ENCODE assay signal across 24 cellular contexts in the genomic region with DNA sequence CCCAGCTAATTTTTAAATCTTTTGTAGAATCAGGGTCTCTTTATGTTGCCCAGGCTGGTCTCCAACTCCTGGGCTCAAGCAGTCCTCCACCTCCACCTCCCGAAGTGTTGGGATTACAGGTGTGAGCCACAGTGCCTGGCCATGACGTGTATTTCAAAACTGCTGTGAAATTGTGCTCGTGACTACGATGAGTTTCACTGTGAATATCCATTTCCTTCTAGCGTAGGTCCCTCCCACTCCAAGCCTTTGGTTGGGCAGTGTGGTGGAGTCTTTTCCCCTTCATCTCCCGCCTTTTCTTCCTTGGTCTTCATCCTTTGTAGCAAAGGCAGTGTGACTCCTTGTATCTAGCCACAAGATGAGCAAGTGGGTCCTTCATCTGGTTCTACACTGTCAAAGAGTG. TPM values are rescaled to one million over a fixed set of nuclear protein-coding genes. Genes with fewer than 3 reads are reported as not detected.
A peak's percentile ranks its signal among the peaks of the same experiment; 100 is the strongest.
DNase-seq lines count a peak whose midpoint lies in the region; ATAC-seq and TF ChIP-seq lines count a peak whose summit lies in the region.
"Had no signal": no experiment of that assay in that cellular context is flagged by ENCODE, and none has a peak within 500 bp of the region (broad histone marks: within the 10 kb centered on the region; RNA-seq: fewer than 3 reads in every experiment).

No MANE protein-coding gene starts in this region.

- no peak overlapping the region for H3K56ac ChIP-seq in H9 (ENCODE audit: insufficient read length, low read depth, low read length)

- no peak for DNase-seq in activated T-cell treated with anti-CD3 and anti-CD28 coated beads, Interleukin-2, amount 50 U/mL, for 72 hours
- DNase-seq in activated T-cell treated with anti-CD3 and anti-CD28 coated beads for 4 hours (no peak), H9 (no peak), nephron progenitor cell (no peak), Right ventricle myocardium superior (no peak), SHP77 treated with DMSO at 0.1 percent for 48 hours (lab: John Stamatoyannopoulos, UW) (no peak)
- no peak for DNase-seq in activated CD8-positive, alpha-beta T cell treated with anti-CD3 and anti-CD28 coated beads for 36 hours
- DNase-seq: AML-193; Caco-2; CD8-positive, alpha-beta T cell; GOT3; IMR-90; KG1; MG63; NCI-H1105 treated with DMSO at 0.1 percent for 48 hours; NCI-H146; NCI-H1930; NCI-H2107; NCI-H446; NCI-H524 treated with DMSO at 0.1 percent for 48 hours; PC-9 had no signal

- no peak overlapping the region for H4K8ac ChIP-seq in H9 (replicated peaks; ENCODE audit: insufficient read length, low read depth, low read length)

- no peaks in the 10 kb centered on the region for H3K27me3 ChIP-seq in H9 (ENCODE audit: insufficient read depth, low read length)
- H3K27me3 ChIP-seq: BLaER1 treated with 17β-estradiol and CSF1 and Interleukin-3, amounts not matched to agents 10 nM and 100 nM; MG63 had no signal

- peaks cover 1% of the 10 kb centered on the region; the same call in 1 of the 2 replicates for H3K79me2 ChIP-seq in H9 (ENCODE audit: insufficient read depth, low read length)

- H2AK5ac ChIP-seq in H9 (ENCODE audit: insufficient read length, low read length) = no peak overlapping the region

- H2BK120ac ChIP-seq in H9 (ENCODE audit: low read depth, low read length, poor library complexity, severe bottlenecking) = no peak overlapping the region

- no peaks in the 10 kb centered on the region for H3K27me3 Mint-ChIP-seq in activated T-cell treated with anti-CD3 and anti-CD28 coated beads, Interleukin-2, amount 50 U/mL, for 72 hours (ENCODE audit: low read depth)
- H3K27me3 Mint-ChIP-seq in H9 (ENCODE audit: low read depth) (no peaks in the 10 kb centered on the region), nephron progenitor cell (ENCODE audit: low read depth, poor library complexity) (no peaks in the 10 kb centered on the region)
- H3K27me3 Mint-ChIP-seq in activated CD8-positive, alpha-beta T cell treated with anti-CD3 and anti-CD28 coated beads for 36 hours = no peaks in the 10 kb centered on the region

- no peak overlapping the region for H3K18ac ChIP-seq in H9 (ENCODE audit: insufficient read length, low read depth, low read length)

- H3K23ac ChIP-seq in H9 (ENCODE audit: insufficient read length, low read depth, low read length) = no peak overlapping the region

- H3K36me3 Mint-ChIP-seq in activated T-cell treated with anti-CD3 and anti-CD28 coated beads, Interleukin-2, amount 50 U/mL, for 72 hours (ENCODE audit: insufficient read depth in 2 of 2) = peaks cover 2 to 16% of the 10 kb centered on the region in 2 donors
- peaks cover 15 to 48% (median 25%) of the 10 kb centered on the region in 3 experiments for H3K36me3 Mint-ChIP-seq in H9 (ENCODE audit: insufficient read depth in 1 of 3, low read depth in 3 of 3)
- peaks cover 23% of the 10 kb centered on the region for H3K36me3 Mint-ChIP-seq in activated CD8-positive, alpha-beta T cell treated with anti-CD3 and anti-CD28 coated beads for 36 hours (ENCODE audit: low read depth)
- H3K36me3 Mint-ChIP-seq in nephron progenitor cell (ENCODE audit: low read depth) = peaks cover 72% of the 10 kb centered on the region

- H3K4me1 ChIP-seq in H9 (ENCODE audit: insufficient read depth, low read length) = no peaks in the 10 kb centered on the region
- H3K4me1 ChIP-seq: A549; BLaER1 treated with 17β-estradiol and CSF1 and Interleukin-3, amounts not matched to agents 10 nM and 100 nM; Caco-2 had no signal

- no peak overlapping the region for H4K5ac ChIP-seq in H9 (ENCODE audit: insufficient read length, low read depth, low read length)

- peaks cover 10% of the 10 kb centered on the region for H3K4me1 Mint-ChIP-seq in activated T-cell treated with anti-CD3 and anti-CD28 coated beads, Interleukin-2, amount 50 U/mL, for 72 hours (ENCODE audit: low read depth)
- no peaks in the 10 kb centered on the region for H3K4me1 Mint-ChIP-seq in H9
- peaks cover 12% of the 10 kb centered on the region for H3K4me1 Mint-ChIP-seq in activated CD8-positive, alpha-beta T cell treated with anti-CD3 and anti-CD28 coated beads for 36 hours (ENCODE audit: low read depth)
- H3K4me1 Mint-ChIP-seq in nephron progenitor cell = no peaks in the 10 kb centered on the region

- H2BK5ac ChIP-seq in H9 (ENCODE audit: insufficient read length, low read length) = no peak overlapping the region

- H3K79me1 ChIP-seq in H9 (ENCODE audit: insufficient read depth, low read depth, low read length, poor library complexity, severe bottlenecking) = peaks cover 3% of the 10 kb centered on the region

- no peak overlapping the region for H2BK20ac ChIP-seq in H9 (ENCODE audit: low read depth, low read length, poor library complexity, severe bottlenecking)

- no peaks in the 10 kb centered on the region for H3K9me3 ChIP-seq in H9 (ENCODE audit: control insufficient read depth, low read depth, low read length)
- H3K9me3 ChIP-seq: A549, Caco-2, MG63 had no signal

- H3K9ac ChIP-seq in H9 (ENCODE audit: extremely low read depth, insufficient read length, low read length) = no peak overlapping the region
- H3K9ac ChIP-seq: BLaER1 treated with 17β-estradiol and CSF1 and Interleukin-3, amounts not matched to agents 10 nM and 100 nM had no signal

- no peak overlapping the region for H3T11ph ChIP-seq in H9 (ENCODE audit: low read length)

- peak overlapping the region; percentile 56 for H3K27ac Mint-ChIP-seq in activated T-cell treated with anti-CD3 and anti-CD28 coated beads, Interleukin-2, amount 50 U/mL, for 72 hours
- H3K27ac Mint-ChIP-seq in H9 (peak overlapping the region in 2 of 3 experiments; percentile 64 to 69; a peak in 2 of 7 replicates), nephron progenitor cell (peak overlapping the region; percentile 78)
- H3K27ac Mint-ChIP-seq in activated CD8-positive, alpha-beta T cell treated with anti-CD3 and anti-CD28 coated beads for 36 hours = peak overlapping the region; percentile 38
- H3K27ac Mint-ChIP-seq: CD8-positive, alpha-beta T cell had no signal

- POLR2A ChIA-PET in activated CD8-positive, alpha-beta T cell treated with anti-CD3 and anti-CD28 coated beads for 36 hours (lab: Charles Lee) = no interaction called here

- CTCF ChIA-PET in activated CD8-positive, alpha-beta T cell treated with anti-CD3 and anti-CD28 coated beads for 36 hours (lab: Charles Lee) = interaction anchor here (0.7 to 1.0 kb wide), 2 partner anchors 8 to 179 kb away, joined by 3 to 4 read pairs; no protein-coding TSS in a partner anchor

- H3K9me3 Mint-ChIP-seq in activated T-cell treated with anti-CD3 and anti-CD28 coated beads, Interleukin-2, amount 50 U/mL, for 72 hours = no peaks in the 10 kb centered on the region
- H3K9me3 Mint-ChIP-seq in H9 (no peaks in the 10 kb centered on the region), nephron progenitor cell (peaks cover 3% of the 10 kb centered on the region)
- peaks cover 2% of the 10 kb centered on the region for H3K9me3 Mint-ChIP-seq in activated CD8-positive, alpha-beta T cell treated with anti-CD3 and anti-CD28 coated beads for 36 hours

- H3K4me2 ChIP-seq in H9 (ENCODE audit: insufficient read depth, insufficient read length, low read length) = no peak overlapping the region
- H3K4me2 ChIP-seq: A549; BLaER1 treated with 17β-estradiol and CSF1 and Interleukin-3, amounts not matched to agents 10 nM and 100 nM; PC-9 had no signal

- H4K20me1 ChIP-seq in H9 (ENCODE audit: control insufficient read depth, insufficient read depth, insufficient read length) = no peaks in the 10 kb centered on the region

- H2AFZ ChIP-seq in H9 (ENCODE audit: low read length) = no peak overlapping the region
- H2AFZ ChIP-seq: PC-9 had no signal

- H3K14ac ChIP-seq in H9 (ENCODE audit: insufficient read depth, low read length) = no peak overlapping the region

- intact Hi-C loops in activated CD8-positive, alpha-beta T cell treated with anti-CD3 and anti-CD28 coated beads for 36 hours (cut with micrococcal nuclease) = no loop called here
- intact Hi-C loops in Right ventricle myocardium superior (cut with DNase I) = no loop called here

- no peak overlapping the region for H3K4me3 Mint-ChIP-seq in activated T-cell treated with anti-CD3 and anti-CD28 coated beads, Interleukin-2, amount 50 U/mL, for 72 hours
- H3K4me3 Mint-ChIP-seq in H9 = no peak overlapping the region
- no peak overlapping the region for H3K4me3 Mint-ChIP-seq in activated CD8-positive, alpha-beta T cell treated with anti-CD3 and anti-CD28 coated beads for 36 hours
- H3K4me3 Mint-ChIP-seq in nephron progenitor cell = no peak overlapping the region
- H3K4me3 Mint-ChIP-seq: CD8-positive, alpha-beta T cell had no signal

- no peak overlapping the region for H3K4ac ChIP-seq in H9 (ENCODE audit: low read depth, low read length)

- no peak overlapping the region for H2BK15ac ChIP-seq in H9 (ENCODE audit: low read depth, low read length)

- no peak overlapping the region for H3K27ac ChIP-seq in H9 (ENCODE audit: insufficient read length, low read depth, low read length)
- H3K27ac ChIP-seq: A549; BLaER1 treated with 17β-estradiol and CSF1 and Interleukin-3, amounts not matched to agents 10 nM and 100 nM; PC-9 had no signal

- TF ChIP-seq CTCF in H9 (conservative IDR thresholded peaks at IDR 0.05) = no peak
- no peak for TF ChIP-seq CTCF in activated CD8-positive, alpha-beta T cell treated with anti-CD3 and anti-CD28 coated beads for 36 hours (IDR thresholded peaks at IDR 0.05)
- TF ChIP-seq CTCF in nephron progenitor cell (IDR thresholded peaks at IDR 0.05) = no peak

- no CpG with 5 or more reads among the region's 6 CpGs for WGBS in H9 (ENCODE audit: extremely low coverage, insufficient read length, low lambda C conversion rate)

- H3K23me2 ChIP-seq in H9 (ENCODE audit: insufficient read length, low read depth, low read length, poor library complexity, severe bottlenecking) = no peaks in the 10 kb centered on the region

- no peak overlapping the region for H2BK12ac ChIP-seq in H9 (ENCODE audit: insufficient read length, low read depth, low read length)

- peak in 1 of 2 donors; percentile 60 for ATAC-seq in activated T-cell treated with anti-CD3 and anti-CD28 coated beads, Interleukin-2, amount 50 U/mL, for 72 hours (replicated peaks in 1 of 2)
- no peak for ATAC-seq in activated CD8-positive, alpha-beta T cell treated with anti-CD3 and anti-CD28 coated beads for 36 hours
- ATAC-seq in Right ventricle myocardium superior (ENCODE audit: poor library complexity) = no peak
- ATAC-seq: A549; CD8-positive, alpha-beta T cell; Right ventricle myocardium inferior had no signal

- H4K91ac ChIP-seq in H9 (ENCODE audit: insufficient read length, low read depth, low read length) = no peak overlapping the region

RNA-seq across cellular contexts. Expression of a gene that starts 56.2 kb away (rescaled TPM):
- total RNA-seq in activated T-cell treated with anti-CD3 and anti-CD28 coated beads, Interleukin-2, amount 50 U/mL, for 72 hours = 10 to 100 TPM; 66.6 to 68.6 TPM
- total RNA-seq in H9 (2021) (70.7 and 72.3 TPM in 2 replicates), Right ventricle myocardium superior (46.6 TPM)
- total RNA-seq in activated CD8-positive, alpha-beta T cell treated with anti-CD3 and anti-CD28 coated beads for 36 hours = 10 to 100 TPM; 60.6 to 61.2 TPM
